Comparison of ENCODE assay signal across 21 cellular contexts in the genomic region with DNA sequence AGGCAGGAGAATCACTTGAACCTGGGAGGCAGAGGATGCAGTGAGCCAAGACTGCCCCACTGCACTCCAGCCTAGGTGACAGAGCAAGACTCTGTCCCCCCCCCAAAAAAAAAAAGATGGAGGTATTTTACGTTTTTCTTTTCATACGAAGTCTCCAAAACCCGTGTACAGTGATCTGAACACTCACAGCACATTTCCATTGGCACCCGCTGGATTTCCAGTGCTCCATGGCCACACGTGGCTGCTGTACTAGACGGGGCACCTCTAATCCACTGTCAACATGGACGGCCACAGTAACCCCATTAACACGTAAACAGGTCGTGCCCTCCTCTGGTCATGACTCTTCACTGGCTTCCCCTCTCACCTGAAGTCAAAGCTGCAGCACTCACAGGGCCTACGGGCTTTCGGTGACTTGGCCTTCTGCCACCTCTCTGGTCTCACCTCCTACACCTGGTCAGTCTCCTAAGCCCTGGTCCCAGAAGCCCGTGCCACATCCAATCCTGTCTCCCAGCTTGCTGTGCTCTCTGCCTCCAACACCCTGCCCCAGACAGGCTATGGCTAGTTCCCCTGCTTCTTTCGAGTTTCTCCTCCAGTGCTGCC.
"Had no signal": no experiment of that assay in that cellular context is flagged by ENCODE, and none has a peak within 500 bp of the region (broad histone marks: within the 10 kb centered on the region; RNA-seq: fewer than 3 reads in every experiment).

No MANE protein-coding gene starts in this region.

- H3K4me3 Mint-ChIP-seq: immature natural killer cell, memory B cell, mesothelial cell of epicardium had no signal

- H3K4me1 ChIP-seq: colonic mucosa, foreskin keratinocyte, lower lobe of right lung, parathyroid adenoma, tibial artery, upper lobe of right lung, vagina had no signal

- DNase-seq: cerebellar nuclear complex; colonic mucosa; dermis blood vessel endothelial cell; erythroblast; foreskin keratinocyte; heart right ventricle; immature natural killer cell; left cardiac atrium; left ventricle myocardium inferior; lower lobe of right lung; nucleus accumbens; stimulated activated CD4-positive, alpha-beta T cell treated with anti-CD3 and anti-CD28 coated beads, Interleukin-2, amount 100 ng/mL, for 24 hours; stimulated activated naive CD4-positive, alpha-beta T cell treated with Interleukin-2 at 50 U/mL for 16 hours; tibial artery; upper lobe of right lung had no signal

- H3K27me3 Mint-ChIP-seq: memory B cell had no signal

- H3K9ac ChIP-seq: parathyroid adenoma had no signal

- H3K27ac Mint-ChIP-seq: immature natural killer cell, mesothelial cell of epicardium had no signal

- H2AFZ ChIP-seq: parathyroid adenoma had no signal

- H3K27me3 ChIP-seq: cardiac muscle cell, colonic mucosa, foreskin keratinocyte, heart right ventricle, tibial artery, upper lobe of right lung, vagina had no signal

- H3K27ac ChIP-seq: cardiac muscle cell, colonic mucosa, foreskin keratinocyte, heart right ventricle, left ventricle myocardium inferior, lower lobe of right lung, parathyroid adenoma, tibial artery, upper lobe of right lung, vagina had no signal

- H3K4me3 ChIP-seq: cardiac muscle cell, colonic mucosa, heart right ventricle, left ventricle myocardium inferior, lower lobe of right lung, tibial artery, upper lobe of right lung, vagina had no signal

- ATAC-seq: foreskin keratinocyte, lower lobe of right lung, sciatic nerve, upper lobe of right lung had no signal

- H3K9me3 ChIP-seq: colonic mucosa had no signal

- H3K4me1 Mint-ChIP-seq: immature natural killer cell, memory B cell, mesothelial cell of epicardium had no signal
